ENCODE assay signal across 17 cellular contexts in genomic region chr12:46693518-46693917, GRCh38.
"Had no signal": no experiment of that assay in that cellular context is flagged by ENCODE, and none has a peak within 500 bp of the region (broad histone marks: within the 10 kb centered on the region; RNA-seq: fewer than 3 reads in every experiment).

No MANE protein-coding gene starts in this region.

- DNase-seq: dermis blood vessel endothelial cell; dorsolateral prefrontal cortex; effector CD4-positive, alpha-beta T cell; effector memory CD4-positive, alpha-beta T cell; foreskin keratinocyte; glutamatergic neuron; head of caudate nucleus; heart right ventricle; hippocampal formation; left cardiac atrium; left lung; left ventricle myocardium superior; lower lobe of right lung; mesenchymal stem cell; mucosa of descending colon had no signal

- H3K36me3 ChIP-seq: esophagus muscularis mucosa, heart right ventricle, left lung, lower lobe of right lung had no signal

- H3K4me3 ChIP-seq: coronary artery, dorsolateral prefrontal cortex, esophagus muscularis mucosa, heart right ventricle, left lung, lower lobe of right lung, mucosa of descending colon had no signal

- ATAC-seq: foreskin keratinocyte, heart right ventricle, left cardiac atrium, left lung, left ventricle myocardium superior, lower lobe of right lung, mucosa of descending colon had no signal

- H3K4me1 ChIP-seq: esophagus muscularis mucosa, foreskin keratinocyte, heart right ventricle, left lung, lower lobe of right lung had no signal

- H3K9me3 ChIP-seq: lower lobe of right lung had no signal

- H3K27me3 ChIP-seq: dorsolateral prefrontal cortex, esophagus muscularis mucosa, foreskin keratinocyte, heart right ventricle, left lung had no signal

- H3K27ac ChIP-seq: coronary artery, dorsolateral prefrontal cortex, esophagus muscularis mucosa, foreskin keratinocyte, heart right ventricle, left lung, lower lobe of right lung had no signal
